1 cellular context compared by ENCODE assay signal in genomic region chr5:96843140-96843539, GRCh38.
TF ChIP-seq lines count a peak whose summit lies in the region.

No MANE protein-coding gene starts in this region.

TF ChIP-seq in WTC11, 78 proteins besides CTCF, POLR2A, EP300 and RAD21 (continued from another document):
- no peak for TF ChIP-seq ATF2 (CRISPR knock-in tag; IDR thresholded peaks at IDR 0.05; ENCODE audit: borderline replicate concordance, low read depth)
- TF ChIP-seq NR2C2 (CRISPR knock-in tag; IDR thresholded peaks at IDR 0.05) = no peak
TF ChIP-seq in WTC11: peak in this region for 0.
